18 cellular contexts compared by ENCODE assay signal in genomic region chr12:122977153-122977552, GRCh38. TPM values are rescaled to one million over a fixed set of nuclear protein-coding genes. Genes with fewer than 3 reads are reported as not detected.
DNase-seq lines count a peak whose midpoint lies in the region; ATAC-seq and TF ChIP-seq lines count a peak whose summit lies in the region.
"Had no signal": no experiment of that assay in that cellular context is flagged by ENCODE, and none has a peak within 500 bp of the region (broad histone marks: within the 10 kb centered on the region; RNA-seq: fewer than 3 reads in every experiment).

No MANE protein-coding gene starts in this region.

- POLR2A ChIA-PET in activated CD8-positive, alpha-beta T cell treated with anti-CD3 and anti-CD28 coated beads, Interleukin-2, amount 10 ng/mL, durations not matched to agents 7 days and 5 days (lab: Charles Lee) = no interaction called here
- POLR2A ChIA-PET in activated CD8-positive, alpha-beta T cell treated with anti-CD3 and anti-CD28 coated beads for 36 hours (lab: Charles Lee) = no interaction called here

- no peaks in the 10 kb centered on the region for H3F3A ChIP-seq in GM23248 (ENCODE audit: insufficient read depth)

- TF ChIP-seq CTCF in activated CD8-positive, alpha-beta T cell treated with anti-CD3 and anti-CD28 coated beads for 36 hours (IDR thresholded peaks at IDR 0.05) = no peak
- no peak for TF ChIP-seq CTCF in neural crest cell (conservative IDR thresholded peaks at IDR 0.05)
- no peak for TF ChIP-seq CTCF in GM10266 (IDR thresholded peaks at IDR 0.05; ENCODE audit: control insufficient read depth, insufficient read depth, low read depth, missing control alignments)

- H3K36me3 ChIP-seq in GM23248 (ENCODE audit: low read depth) (no peaks in the 10 kb centered on the region), H7 (replicated peaks; ENCODE audit: control insufficient read depth, insufficient read depth, low read length) (no peaks in the 10 kb centered on the region)

- H3K9me2 ChIP-seq in GM23248 (ENCODE audit: insufficient read depth) = no peaks in the 10 kb centered on the region

- no peaks in the 10 kb centered on the region for H3K27me3 Mint-ChIP-seq in activated CD8-positive, alpha-beta T cell treated with anti-CD3 and anti-CD28 coated beads, Interleukin-2, amount 10 ng/mL, durations not matched to agents 7 days and 5 days (ENCODE audit: low read depth)
- no peaks in the 10 kb centered on the region for H3K27me3 Mint-ChIP-seq in activated CD8-positive, alpha-beta T cell treated with anti-CD3 and anti-CD28 coated beads for 36 hours
- H3K27me3 Mint-ChIP-seq in activated T-helper 2 cell treated with anti-CD3 and anti-CD28 coated beads, Interferon-gamma antibody, Interleukin-2, Interleukin-4, amounts not matched to agents 10 μg/mL and 5 μg/mL and 100 μg/mL, durations not matched to agents 14 hours and 24 hours and 36 hours (ENCODE audit: low read depth) = no peaks in the 10 kb centered on the region
- H3K27me3 Mint-ChIP-seq in neural crest cell (ENCODE audit: low read depth) = peaks cover 6% of the 10 kb centered on the region

- no peaks in the 10 kb centered on the region for H3K9me3 ChIP-seq in GM23248 (ENCODE audit: low read depth)

- H3K4me3 ChIP-seq in GM23248 (no peak overlapping the region), H7 (ENCODE audit: insufficient read depth, low read depth, low read length) (no peak overlapping the region)
- H3K4me3 ChIP-seq: hepatocyte had no signal

- H3K27me3 ChIP-seq in GM23248 (replicated peaks; ENCODE audit: insufficient read depth) (no peaks in the 10 kb centered on the region), H7 (ENCODE audit: control insufficient read depth, insufficient read depth, low read length) (no peaks in the 10 kb centered on the region)
- H3K27me3 ChIP-seq: hepatocyte had no signal

- peak overlapping the region; percentile 97; the same call in 1 of the 2 replicates for H3K9ac ChIP-seq in GM23248

- ATAC-seq in activated CD8-positive, alpha-beta T cell treated with anti-CD3 and anti-CD28 coated beads, Interleukin-2, amount 10 ng/mL, durations not matched to agents 7 days and 5 days = no peak
- ATAC-seq in activated CD8-positive, alpha-beta T cell treated with anti-CD3 and anti-CD28 coated beads for 36 hours = no peak
- no peak for ATAC-seq in GM18873 (IDR thresholded peaks at IDR 0.05; ENCODE audit: low FRiP score, unreplicated experiment)

- H3K79me2 ChIP-seq in GM23248 (ENCODE audit: insufficient read depth) = peaks cover 65% of the 10 kb centered on the region

- no peak overlapping the region for H3K27ac ChIP-seq in GM23248
- H3K27ac ChIP-seq: hepatocyte had no signal

- no peak overlapping the region for H3K4me2 ChIP-seq in GM23248 (ENCODE audit: unreplicated experiment)

- no peaks in the 10 kb centered on the region for H4K20me1 ChIP-seq in GM23248 (ENCODE audit: insufficient read depth)

- H3K27ac Mint-ChIP-seq in activated CD8-positive, alpha-beta T cell treated with anti-CD3 and anti-CD28 coated beads, Interleukin-2, amount 10 ng/mL, durations not matched to agents 7 days and 5 days = no peak overlapping the region
- H3K27ac Mint-ChIP-seq in activated CD8-positive, alpha-beta T cell treated with anti-CD3 and anti-CD28 coated beads for 36 hours = no peak overlapping the region
- H3K27ac Mint-ChIP-seq in activated T-helper 2 cell treated with anti-CD3 and anti-CD28 coated beads, Interferon-gamma antibody, Interleukin-2, Interleukin-4, amounts not matched to agents 10 μg/mL and 5 μg/mL and 100 μg/mL, durations not matched to agents 14 hours and 24 hours and 36 hours = no peak overlapping the region
- H3K27ac Mint-ChIP-seq in neural crest cell (ENCODE audit: unreplicated experiment) = no peak overlapping the region

- CTCF ChIA-PET in activated CD8-positive, alpha-beta T cell treated with anti-CD3 and anti-CD28 coated beads, Interleukin-2, amount 10 ng/mL, durations not matched to agents 7 days and 5 days (lab: Charles Lee) = interaction anchor here (2.6 kb wide), 1 partner anchor 183 kb away, joined by 7 read pairs; no protein-coding TSS in a partner anchor
- CTCF ChIA-PET in activated CD8-positive, alpha-beta T cell treated with anti-CD3 and anti-CD28 coated beads for 36 hours (lab: Charles Lee) = interaction anchor here (1.6 kb wide), 1 partner anchor 105 kb away, joined by 3 read pairs; no protein-coding TSS in a partner anchor

- in situ Hi-C loops in GM23248 (cut with MboI) = no loop called here

- intact Hi-C loops in activated CD8-positive, alpha-beta T cell treated with anti-CD3 and anti-CD28 coated beads for 36 hours (cut with micrococcal nuclease) = loop anchor here (10.0 kb wide), 2 partner anchors 178 to 258 kb away; partner anchors contain the start of genes MPHOSPH9, MTRFR and PITPNM2
- intact Hi-C loops in activated T-helper 2 cell treated with anti-CD3 and anti-CD28 coated beads, Interferon-gamma antibody, Interleukin-2, Interleukin-4, amounts not matched to agents 10 μg/mL and 5 μg/mL and 100 μg/mL, durations not matched to agents 14 hours and 24 hours and 36 hours (cut with micrococcal nuclease) = loop anchor here (5.0 kb wide), 1 partner anchor 605 kb away; the partner anchor contains the start of gene TMED2

- DNase-seq in activated CD8-positive, alpha-beta T cell treated with anti-CD3 and anti-CD28 coated beads, Interleukin-2, amount 10 ng/mL, durations not matched to agents 7 days and 5 days = no peak
- DNase-seq in activated CD8-positive, alpha-beta T cell treated with anti-CD3 and anti-CD28 coated beads for 36 hours = no peak
- DNase-seq in GM23248 (no peak), neural crest cell (ENCODE audit: low read depth, low spot score) (no peak), H7 (no peak), GM10266 (ENCODE audit: extremely low spot score) (no peak)
- DNase-seq in activated T-helper 2 cell treated with anti-CD3 and anti-CD28 coated beads, Interferon-gamma antibody, Interleukin-2, Interleukin-4, amounts not matched to agents 10 μg/mL and 5 μg/mL and 100 μg/mL, durations not matched to agents 14 hours and 24 hours and 36 hours (ENCODE audit: low spot score) = no peak
- DNase-seq: activated CD4-positive, alpha-beta T cell treated with anti-CD3 and anti-CD28 coated beads, Interleukin-2, amount 50 U/mL, for 4 hours; activated naive CD4-positive, alpha-beta T cell treated with Interleukin-2 at 50 U/mL for 16 hours; COR-L47; effector memory CD4-positive, alpha-beta T cell; kidney glomerular epithelial cell; NCI-H1417 treated with DMSO at 0.1 percent for 48 hours; NCI-H2227 treated with DMSO at 0.1 percent for 48 hours; stimulated activated naive CD4-positive, alpha-beta T cell treated with Interleukin-2 at 50 U/mL for 16 hours; T1000 had no signal

- no peak overlapping the region for H2AFZ ChIP-seq in GM23248
- H2AFZ ChIP-seq: hepatocyte had no signal

- peaks cover 23% of the 10 kb centered on the region for H3K36me3 Mint-ChIP-seq in activated CD8-positive, alpha-beta T cell treated with anti-CD3 and anti-CD28 coated beads, Interleukin-2, amount 10 ng/mL, durations not matched to agents 7 days and 5 days (ENCODE audit: low read depth)
- peaks cover 14% of the 10 kb centered on the region for H3K36me3 Mint-ChIP-seq in activated CD8-positive, alpha-beta T cell treated with anti-CD3 and anti-CD28 coated beads for 36 hours (ENCODE audit: low read depth)
- H3K36me3 Mint-ChIP-seq in activated T-helper 2 cell treated with anti-CD3 and anti-CD28 coated beads, Interferon-gamma antibody, Interleukin-2, Interleukin-4, amounts not matched to agents 10 μg/mL and 5 μg/mL and 100 μg/mL, durations not matched to agents 14 hours and 24 hours and 36 hours (ENCODE audit: low read depth) = peaks cover 12% of the 10 kb centered on the region
- no peaks in the 10 kb centered on the region for H3K36me3 Mint-ChIP-seq in neural crest cell (ENCODE audit: low read depth)

- H3K4me1 ChIP-seq in GM23248 (ENCODE audit: insufficient read depth) = peaks cover 13% of the 10 kb centered on the region

- H3K9me3 Mint-ChIP-seq in activated CD8-positive, alpha-beta T cell treated with anti-CD3 and anti-CD28 coated beads, Interleukin-2, amount 10 ng/mL, durations not matched to agents 7 days and 5 days (ENCODE audit: insufficient read depth) = no peaks in the 10 kb centered on the region
- H3K9me3 Mint-ChIP-seq in activated CD8-positive, alpha-beta T cell treated with anti-CD3 and anti-CD28 coated beads for 36 hours = no peaks in the 10 kb centered on the region
- no peaks in the 10 kb centered on the region for H3K9me3 Mint-ChIP-seq in activated T-helper 2 cell treated with anti-CD3 and anti-CD28 coated beads, Interferon-gamma antibody, Interleukin-2, Interleukin-4, amounts not matched to agents 10 μg/mL and 5 μg/mL and 100 μg/mL, durations not matched to agents 14 hours and 24 hours and 36 hours
- no peaks in the 10 kb centered on the region for H3K9me3 Mint-ChIP-seq in neural crest cell

- peak overlapping the region; percentile 13 for H3K4me3 Mint-ChIP-seq in activated CD8-positive, alpha-beta T cell treated with anti-CD3 and anti-CD28 coated beads, Interleukin-2, amount 10 ng/mL, durations not matched to agents 7 days and 5 days
- H3K4me3 Mint-ChIP-seq in activated CD8-positive, alpha-beta T cell treated with anti-CD3 and anti-CD28 coated beads for 36 hours = no peak overlapping the region
- peak overlapping the region; percentile 21 for H3K4me3 Mint-ChIP-seq in activated T-helper 2 cell treated with anti-CD3 and anti-CD28 coated beads, Interferon-gamma antibody, Interleukin-2, Interleukin-4, amounts not matched to agents 10 μg/mL and 5 μg/mL and 100 μg/mL, durations not matched to agents 14 hours and 24 hours and 36 hours (ENCODE audit: low read depth)
- H3K4me3 Mint-ChIP-seq in neural crest cell = peak overlapping the region; percentile 99

- 76 to 77% methylated on average over 6 of the region's 6 CpGs for WGBS in GM23248 (ENCODE audit: low coverage in 1 of 2, low lambda C conversion rate in 2 of 2, missing lambda C conversion rate in 2 of 2), 2 experiments

- H3K4me1 Mint-ChIP-seq in activated CD8-positive, alpha-beta T cell treated with anti-CD3 and anti-CD28 coated beads, Interleukin-2, amount 10 ng/mL, durations not matched to agents 7 days and 5 days (ENCODE audit: low read depth) = peaks cover 54% of the 10 kb centered on the region
- H3K4me1 Mint-ChIP-seq in activated CD8-positive, alpha-beta T cell treated with anti-CD3 and anti-CD28 coated beads for 36 hours (ENCODE audit: low read depth) = peaks cover 39% of the 10 kb centered on the region
- H3K4me1 Mint-ChIP-seq in activated T-helper 2 cell treated with anti-CD3 and anti-CD28 coated beads, Interferon-gamma antibody, Interleukin-2, Interleukin-4, amounts not matched to agents 10 μg/mL and 5 μg/mL and 100 μg/mL, durations not matched to agents 14 hours and 24 hours and 36 hours (ENCODE audit: low read depth) = peaks cover 17% of the 10 kb centered on the region
- H3K4me1 Mint-ChIP-seq in neural crest cell = peaks cover 35% of the 10 kb centered on the region

RNA-seq across cellular contexts. Expression of gene OGFOD2, which starts 2.1 kb away (rescaled TPM):
- 10 to 100 TPM; 24.1 to 27.0 TPM for total RNA-seq in activated CD8-positive, alpha-beta T cell treated with anti-CD3 and anti-CD28 coated beads, Interleukin-2, amount 10 ng/mL, durations not matched to agents 7 days and 5 days
- 10 to 100 TPM; 27.1 to 31.5 TPM for total RNA-seq in activated CD8-positive, alpha-beta T cell treated with anti-CD3 and anti-CD28 coated beads for 36 hours
- 11.9 and 28.3 TPM in 2 replicates for total RNA-seq in GM23248 (2014; rRNA removed; shearing (Covaris generic))
- polyA plus RNA-seq in GM23248 (2016; fragmentation: Nextera tagmentation; extraction: Ambion mirVana) = 12.8 and 15.4 TPM in 2 replicates
- 20.3 and 21.3 TPM in 2 replicates for total RNA-seq in activated T-helper 2 cell treated with anti-CD3 and anti-CD28 coated beads, Interferon-gamma antibody, Interleukin-2, Interleukin-4, amounts not matched to agents 10 μg/mL and 5 μg/mL and 100 μg/mL, durations not matched to agents 14 hours and 24 hours and 36 hours
- total RNA-seq in neural crest cell = 17.2 and 18.1 TPM in 2 replicates
- total RNA-seq in H7 (2014; rRNA removed; shearing (Covaris generic)) = 17.8 and 23.4 TPM in 2 replicates

RNA-seq across cellular contexts. Expression of gene ARL6IP4, which starts 3.3 kb away (rescaled TPM):
- total RNA-seq in activated CD8-positive, alpha-beta T cell treated with anti-CD3 and anti-CD28 coated beads, Interleukin-2, amount 10 ng/mL, durations not matched to agents 7 days and 5 days = 100 to 1,000 TPM; 204 to 213 TPM
- total RNA-seq in activated CD8-positive, alpha-beta T cell treated with anti-CD3 and anti-CD28 coated beads for 36 hours = 100 to 1,000 TPM; 174 to 180 TPM
- 118 and 150 TPM in 2 replicates for total RNA-seq in GM23248 (2014; rRNA removed; shearing (Covaris generic))
- polyA plus RNA-seq in GM23248 (2016; fragmentation: Nextera tagmentation; extraction: Ambion mirVana) = 251 and 259 TPM in 2 replicates
- total RNA-seq in activated T-helper 2 cell treated with anti-CD3 and anti-CD28 coated beads, Interferon-gamma antibody, Interleukin-2, Interleukin-4, amounts not matched to agents 10 μg/mL and 5 μg/mL and 100 μg/mL, durations not matched to agents 14 hours and 24 hours and 36 hours = 161 and 168 TPM in 2 replicates
- total RNA-seq in neural crest cell = 173 and 180 TPM in 2 replicates
- total RNA-seq in H7 (2014; rRNA removed; shearing (Covaris generic)) = 203 and 220 TPM in 2 replicates

RNA-seq across cellular contexts. Expression of gene ABCB9, which starts 10.9 kb away (rescaled TPM):
- 1 to 10 TPM; 5.9 to 6.0 TPM for total RNA-seq in activated CD8-positive, alpha-beta T cell treated with anti-CD3 and anti-CD28 coated beads, Interleukin-2, amount 10 ng/mL, durations not matched to agents 7 days and 5 days
- 1 to 10 TPM; 4.3 to 4.9 TPM for total RNA-seq in activated CD8-positive, alpha-beta T cell treated with anti-CD3 and anti-CD28 coated beads for 36 hours
- total RNA-seq in GM23248 (2014; rRNA removed; shearing (Covaris generic)) = 4.0 and 4.4 TPM in 2 replicates
- polyA plus RNA-seq in GM23248 (2016; fragmentation: Nextera tagmentation; extraction: Ambion mirVana) = 2.2 and 4.4 TPM in 2 replicates
- 4.4 and 5.4 TPM in 2 replicates for total RNA-seq in activated T-helper 2 cell treated with anti-CD3 and anti-CD28 coated beads, Interferon-gamma antibody, Interleukin-2, Interleukin-4, amounts not matched to agents 10 μg/mL and 5 μg/mL and 100 μg/mL, durations not matched to agents 14 hours and 24 hours and 36 hours
- total RNA-seq in neural crest cell = 14.2 and 16.3 TPM in 2 replicates
- 1.7 and 3.0 TPM in 2 replicates for total RNA-seq in H7 (2014; rRNA removed; shearing (Covaris generic))
